14 cellular contexts compared by ENCODE assay signal in the genomic region with DNA sequence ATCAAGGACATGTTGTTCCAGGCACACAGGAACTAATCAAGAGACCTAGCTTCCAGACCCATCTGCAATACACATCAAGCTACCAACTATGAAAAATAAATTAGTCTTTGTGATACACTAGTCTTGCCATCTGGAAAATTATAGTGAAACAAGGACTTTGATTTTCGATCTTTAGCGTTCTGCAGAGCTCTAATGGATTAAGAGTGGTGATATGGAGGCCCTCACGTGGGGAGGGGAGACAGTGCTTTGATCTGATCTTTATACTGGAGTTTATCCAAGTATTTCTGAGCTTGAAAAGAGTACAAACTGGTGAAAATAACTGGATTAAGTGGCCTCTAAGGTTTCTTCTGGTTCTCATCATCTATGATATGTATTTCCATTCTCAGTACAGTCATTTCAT.
DNase-seq lines count a peak whose midpoint lies in the region; ATAC-seq and TF ChIP-seq lines count a peak whose summit lies in the region.
"Had no signal": no experiment of that assay in that cellular context is flagged by ENCODE, and none has a peak within 500 bp of the region (broad histone marks: within the 10 kb centered on the region; RNA-seq: fewer than 3 reads in every experiment).

No MANE protein-coding gene starts in this region.

- no peaks in the 10 kb centered on the region for H3K36me3 Mint-ChIP-seq in activated T-helper 1 cell treated with anti-CD3 and anti-CD28 coated beads, Interleukin-12 subunit alpha, Interleukin-12 subunit beta, Interleukin-2, Interleukin-4 antibody, amounts not matched to agents 30 ng/mL and 10 ng/mL and 1 ng/mL, durations not matched to agents 14 hours and 24 hours and 36 hours (ENCODE audit: low read depth)
- H3K36me3 Mint-ChIP-seq: CD8-positive, alpha-beta T cell; IgD-negative memory B cell had no signal

- H3F3A ChIP-seq in PC-9 (ENCODE audit: insufficient read depth, low read depth) = no peaks in the 10 kb centered on the region

- no peaks in the 10 kb centered on the region for H3K36me3 ChIP-seq in PC-9 (ENCODE audit: low read depth)
- H3K36me3 ChIP-seq: BLaER1 treated with 17β-estradiol and CSF1 and Interleukin-3, amounts not matched to agents 10 nM and 100 nM had no signal

- DNase-seq in NCI-H2171 treated with DMSO at 0.1 percent for 48 hours (lab: John Stamatoyannopoulos, UW) (peak; percentile 87), NCI-H2171 (lab: John Stamatoyannopoulos, UW) (no peak), PC-9 (no peak), caudate nucleus (lab: John Stamatoyannopoulos, UW) (no peak)
- no peak for DNase-seq in activated T-helper 1 cell treated with anti-CD3 and anti-CD28 coated beads, Interleukin-12 subunit alpha, Interleukin-12 subunit beta, Interleukin-2, Interleukin-4 antibody, amounts not matched to agents 30 ng/mL and 10 ng/mL and 1 ng/mL, durations not matched to agents 14 hours and 24 hours and 36 hours (ENCODE audit: low spot score)
- DNase-seq: 8988T; Calu3; CD8-positive, alpha-beta T cell; H9 had no signal

- no peaks in the 10 kb centered on the region for H3K4me1 ChIP-seq in PC-9 (replicated peaks; ENCODE audit: insufficient read depth)
- H3K4me1 ChIP-seq: BLaER1 treated with 17β-estradiol and CSF1 and Interleukin-3, amounts not matched to agents 10 nM and 100 nM had no signal

- H2AFZ ChIP-seq in PC-9 = peak overlapping the region; percentile 62

- H3K4me3 ChIP-seq in PC-9 = no peak overlapping the region
- H3K4me3 ChIP-seq: BLaER1 treated with 17β-estradiol and CSF1 and Interleukin-3, amounts not matched to agents 10 nM and 100 nM had no signal

- H3K9me2 ChIP-seq in PC-9 (ENCODE audit: insufficient read depth) = no peaks in the 10 kb centered on the region

- H3K79me2 ChIP-seq in PC-9 (ENCODE audit: low read depth) = no peaks in the 10 kb centered on the region

- H3K9me3 Mint-ChIP-seq in activated T-helper 1 cell treated with anti-CD3 and anti-CD28 coated beads, Interleukin-12 subunit alpha, Interleukin-12 subunit beta, Interleukin-2, Interleukin-4 antibody, amounts not matched to agents 30 ng/mL and 10 ng/mL and 1 ng/mL, durations not matched to agents 14 hours and 24 hours and 36 hours = peaks cover 10% of the 10 kb centered on the region
- H3K9me3 Mint-ChIP-seq: H9, IgD-negative memory B cell had no signal

- intact Hi-C loops in PC-9 (cut with micrococcal nuclease; ENCODE audit: unreplicated experiment) = no loop called here
- intact Hi-C loops in activated T-helper 1 cell treated with anti-CD3 and anti-CD28 coated beads, Interleukin-12 subunit alpha, Interleukin-12 subunit beta, Interleukin-2, Interleukin-4 antibody, amounts not matched to agents 30 ng/mL and 10 ng/mL and 1 ng/mL, durations not matched to agents 14 hours and 24 hours and 36 hours (cut with micrococcal nuclease) = no loop called here

- H3K4me1 Mint-ChIP-seq in activated T-helper 1 cell treated with anti-CD3 and anti-CD28 coated beads, Interleukin-12 subunit alpha, Interleukin-12 subunit beta, Interleukin-2, Interleukin-4 antibody, amounts not matched to agents 30 ng/mL and 10 ng/mL and 1 ng/mL, durations not matched to agents 14 hours and 24 hours and 36 hours (ENCODE audit: low read depth) = no peaks in the 10 kb centered on the region
- H3K4me1 Mint-ChIP-seq: H9, IgD-negative memory B cell had no signal

- H3K27ac Mint-ChIP-seq in activated T-helper 1 cell treated with anti-CD3 and anti-CD28 coated beads, Interleukin-12 subunit alpha, Interleukin-12 subunit beta, Interleukin-2, Interleukin-4 antibody, amounts not matched to agents 30 ng/mL and 10 ng/mL and 1 ng/mL, durations not matched to agents 14 hours and 24 hours and 36 hours = no peak overlapping the region
- H3K27ac Mint-ChIP-seq: CD8-positive, alpha-beta T cell; H9; IgD-negative memory B cell had no signal

- H3K9me3 ChIP-seq in PC-9 (ENCODE audit: insufficient read depth, low read depth) = no peaks in the 10 kb centered on the region
- H3K9me3 ChIP-seq: BLaER1 treated with 17β-estradiol and CSF1 and Interleukin-3, amounts not matched to agents 10 nM and 100 nM had no signal

- no peak overlapping the region for H3K4me3 Mint-ChIP-seq in activated T-helper 1 cell treated with anti-CD3 and anti-CD28 coated beads, Interleukin-12 subunit alpha, Interleukin-12 subunit beta, Interleukin-2, Interleukin-4 antibody, amounts not matched to agents 30 ng/mL and 10 ng/mL and 1 ng/mL, durations not matched to agents 14 hours and 24 hours and 36 hours
- H3K4me3 Mint-ChIP-seq: CD8-positive, alpha-beta T cell; H9; IgD-negative memory B cell had no signal

- no peak for ATAC-seq in GM21825 (IDR thresholded peaks at IDR 0.05; ENCODE audit: unreplicated experiment)
- no peak for ATAC-seq in GM21786 (IDR thresholded peaks at IDR 0.05; ENCODE audit: unreplicated experiment)
- ATAC-seq: CD8-positive, alpha-beta T cell; HepG2 had no signal

- BruUV-seq in PC-9 (replicated peaks; lab: Mats Ljungman, UMichigan) = no TSS peak

- CTCF ChIA-PET in PC-9 (lab: Charles Lee) = no interaction called here

- no peaks in the 10 kb centered on the region for H4K20me1 ChIP-seq in PC-9 (ENCODE audit: insufficient read depth)
- H4K20me1 ChIP-seq: BLaER1 treated with 17β-estradiol and CSF1 and Interleukin-3, amounts not matched to agents 10 nM and 100 nM had no signal

- no peaks in the 10 kb centered on the region for H3K27me3 ChIP-seq in PC-9 (ENCODE audit: insufficient read depth, low read depth)
- H3K27me3 ChIP-seq: BLaER1 treated with 17β-estradiol and CSF1 and Interleukin-3, amounts not matched to agents 10 nM and 100 nM had no signal

- no peak overlapping the region for H3K27ac ChIP-seq in PC-9
- peak overlapping the region; percentile 26 for H3K27ac ChIP-seq in caudate nucleus (ENCODE audit: low read depth, low read length)
- H3K27ac ChIP-seq: BLaER1 treated with 17β-estradiol and CSF1 and Interleukin-3, amounts not matched to agents 10 nM and 100 nM had no signal

- POLR2A ChIA-PET in PC-9 (lab: Charles Lee; ENCODE audit: unreplicated experiment) = no interaction called here

- no peaks in the 10 kb centered on the region for H3K27me3 Mint-ChIP-seq in activated T-helper 1 cell treated with anti-CD3 and anti-CD28 coated beads, Interleukin-12 subunit alpha, Interleukin-12 subunit beta, Interleukin-2, Interleukin-4 antibody, amounts not matched to agents 30 ng/mL and 10 ng/mL and 1 ng/mL, durations not matched to agents 14 hours and 24 hours and 36 hours (ENCODE audit: insufficient read depth)
- H3K27me3 Mint-ChIP-seq: IgD-negative memory B cell had no signal

- no peak for TF ChIP-seq CTCF in PC-9 (conservative IDR thresholded peaks at IDR 0.05)

- H3K4me2 ChIP-seq in PC-9 = no peak overlapping the region
- H3K4me2 ChIP-seq: BLaER1 treated with 17β-estradiol and CSF1 and Interleukin-3, amounts not matched to agents 10 nM and 100 nM had no signal
